ENCODE assay signal across 14 cellular contexts in genomic region chr6:30836431-30836866, GRCh38. TPM values are rescaled to one million over a fixed set of nuclear protein-coding genes. Genes with fewer than 3 reads are reported as not detected.
DNase-seq lines count a peak whose midpoint lies in the region; ATAC-seq and TF ChIP-seq lines count a peak whose summit lies in the region.
"Had no signal": no experiment of that assay in that cellular context is flagged by ENCODE, and none has a peak within 500 bp of the region (broad histone marks: within the 10 kb centered on the region; RNA-seq: fewer than 3 reads in every experiment).

No MANE protein-coding gene starts in this region.

- intact Hi-C loops in sigmoid colon (cut with DNase I): no loop called here
- intact Hi-C loops in activated T-helper 1 cell treated with anti-CD3 and anti-CD28 coated beads, Interleukin-12 subunit alpha, Interleukin-12 subunit beta, Interleukin-2, Interleukin-4 antibody, amounts not matched to agents 30 ng/mL and 10 ng/mL and 1 ng/mL, durations not matched to agents 14 hours and 24 hours and 36 hours (cut with micrococcal nuclease): no loop called here

- H3K27ac Mint-ChIP-seq in activated T-helper 1 cell treated with anti-CD3 and anti-CD28 coated beads, Interleukin-12 subunit alpha, Interleukin-12 subunit beta, Interleukin-2, Interleukin-4 antibody, amounts not matched to agents 30 ng/mL and 10 ng/mL and 1 ng/mL, durations not matched to agents 14 hours and 24 hours and 36 hours: no peak overlapping the region
- H3K27ac Mint-ChIP-seq: B cell; dendritic cell treated with granulocyte-macrophage colony-stimulating factor and Interleukin-4, amounts not matched to agents 40 ng/mL and 50 ng/mL, for 4 days had no signal

- H3K4me3 ChIP-seq in AG09309 (ENCODE audit: control insufficient read depth, low read depth, low read length) (no peak overlapping the region), MG63 (no peak overlapping the region), fibroblast of mammary gland (ENCODE audit: control insufficient read depth, low read depth, low read length) (no peak overlapping the region), sigmoid colon (no peak overlapping the region)
- H3K4me3 ChIP-seq: lung had no signal

- peak; percentile 67 for DNase-seq in AG09309 (ENCODE audit: low read depth)
- DNase-seq in MG63: peak; percentile 65
- peak; percentile 51 for DNase-seq in fibroblast of mammary gland (ENCODE audit: low read depth)
- no peak for DNase-seq in omental fat pad (ENCODE audit: low spot score)
- no peak for DNase-seq in NCI-H748 treated with DMSO at 0.1 percent for 48 hours (lab: John Stamatoyannopoulos, UW)
- DNase-seq in NOMO-1 treated with dmso at 0.1 percent for 144 hours (lab: John Stamatoyannopoulos, UW; ENCODE audit: unreplicated experiment): no peak
- no peak for DNase-seq in sigmoid colon
- DNase-seq in activated T-helper 1 cell treated with anti-CD3 and anti-CD28 coated beads, Interleukin-12 subunit alpha, Interleukin-12 subunit beta, Interleukin-2, Interleukin-4 antibody, amounts not matched to agents 30 ng/mL and 10 ng/mL and 1 ng/mL, durations not matched to agents 14 hours and 24 hours and 36 hours (ENCODE audit: low spot score): no peak
- DNase-seq: activated gamma-delta T cell treated with Interleukin-2 at 50 U/mL for 16 hours, GDM1, NCI-H1436 treated with DMSO at 0.1 percent for 48 hours had no signal

- no peaks in the 10 kb centered on the region for H3K27me3 ChIP-seq in MG63
- H3K27me3 ChIP-seq in sigmoid colon: no peaks in the 10 kb centered on the region

- H3K36me3 Mint-ChIP-seq in activated T-helper 1 cell treated with anti-CD3 and anti-CD28 coated beads, Interleukin-12 subunit alpha, Interleukin-12 subunit beta, Interleukin-2, Interleukin-4 antibody, amounts not matched to agents 30 ng/mL and 10 ng/mL and 1 ng/mL, durations not matched to agents 14 hours and 24 hours and 36 hours (ENCODE audit: low read depth): no peaks in the 10 kb centered on the region

- H3K9me3 Mint-ChIP-seq in activated T-helper 1 cell treated with anti-CD3 and anti-CD28 coated beads, Interleukin-12 subunit alpha, Interleukin-12 subunit beta, Interleukin-2, Interleukin-4 antibody, amounts not matched to agents 30 ng/mL and 10 ng/mL and 1 ng/mL, durations not matched to agents 14 hours and 24 hours and 36 hours: no peaks in the 10 kb centered on the region
- H3K9me3 Mint-ChIP-seq: dendritic cell treated with granulocyte-macrophage colony-stimulating factor and Interleukin-4, amounts not matched to agents 40 ng/mL and 50 ng/mL, for 4 days had no signal

- 83 to 90% methylated on average over 1 of the region's 1 CpG for WGBS in sigmoid colon, 2 donors

- H3K4me1 ChIP-seq in sigmoid colon: peaks cover 0 to 15% (median 0%) of the 10 kb centered on the region in 4 donors

- no peaks in the 10 kb centered on the region for H3K27me3 Mint-ChIP-seq in activated T-helper 1 cell treated with anti-CD3 and anti-CD28 coated beads, Interleukin-12 subunit alpha, Interleukin-12 subunit beta, Interleukin-2, Interleukin-4 antibody, amounts not matched to agents 30 ng/mL and 10 ng/mL and 1 ng/mL, durations not matched to agents 14 hours and 24 hours and 36 hours (ENCODE audit: insufficient read depth)
- H3K27me3 Mint-ChIP-seq: dendritic cell treated with granulocyte-macrophage colony-stimulating factor and Interleukin-4, amounts not matched to agents 40 ng/mL and 50 ng/mL, for 4 days had no signal

- no peak for TF ChIP-seq POLR2A in sigmoid colon (IDR thresholded peaks at IDR 0.05)

- H3K36me3 ChIP-seq in MG63: no peaks in the 10 kb centered on the region
- H3K36me3 ChIP-seq in sigmoid colon: no peaks in the 10 kb centered on the region

- H3K27ac ChIP-seq in sigmoid colon: peak overlapping the region in 1 of 4 donors; percentile 17

- no peak for TF ChIP-seq EP300 in sigmoid colon (IDR thresholded peaks at IDR 0.05)

- peak; percentile 56 for ATAC-seq in omental fat pad (ENCODE audit: low FRiP score)

- TF ChIP-seq CTCF in AG09309 (IDR thresholded peaks at IDR 0.05; ENCODE audit: control insufficient read depth, insufficient read depth, low read depth, low read length, missing control alignments) (no peak), fibroblast of mammary gland (conservative IDR thresholded peaks at IDR 0.05; ENCODE audit: control insufficient read depth, insufficient read depth, low read depth, low read length) (no peak), omental fat pad (IDR thresholded peaks at IDR 0.05) (no peak), sigmoid colon (IDR thresholded peaks at IDR 0.05) (no peak)

- peaks cover 32% of the 10 kb centered on the region for H3K4me1 Mint-ChIP-seq in activated T-helper 1 cell treated with anti-CD3 and anti-CD28 coated beads, Interleukin-12 subunit alpha, Interleukin-12 subunit beta, Interleukin-2, Interleukin-4 antibody, amounts not matched to agents 30 ng/mL and 10 ng/mL and 1 ng/mL, durations not matched to agents 14 hours and 24 hours and 36 hours (ENCODE audit: low read depth)

- no peaks in the 10 kb centered on the region for H3K9me3 ChIP-seq in MG63
- H3K9me3 ChIP-seq in sigmoid colon: no peaks in the 10 kb centered on the region

- H3K4me3 Mint-ChIP-seq in activated T-helper 1 cell treated with anti-CD3 and anti-CD28 coated beads, Interleukin-12 subunit alpha, Interleukin-12 subunit beta, Interleukin-2, Interleukin-4 antibody, amounts not matched to agents 30 ng/mL and 10 ng/mL and 1 ng/mL, durations not matched to agents 14 hours and 24 hours and 36 hours: no peak overlapping the region
- H3K4me3 Mint-ChIP-seq: B cell; dendritic cell treated with granulocyte-macrophage colony-stimulating factor and Interleukin-4, amounts not matched to agents 40 ng/mL and 50 ng/mL, for 4 days had no signal

RNA-seq across cellular contexts. Expression of gene DDR1, which starts 47.9 kb away (rescaled TPM):
- total RNA-seq in MG63 (2014; rRNA removed; shearing (Covaris generic); ENCODE audit: low replicate concordance): 16.7 and 52.0 TPM in 2 replicates
- total RNA-seq in omental fat pad (10 to 100 TPM in 3 of 4 donors, 1 to 10 TPM in 1; 9.9 to 77.3 (median 48.7) TPM), sigmoid colon (10 to 100 TPM in 2 of 4 donors, 1 to 10 TPM in 2; 7.9 to 25.2 (median 13.6) TPM)
- 100 to 1,000 TPM in 1 of 3 donors, 10 to 100 TPM in 2; 25.7 to 110 (median 27.0) TPM for polyA plus RNA-seq in sigmoid colon
- total RNA-seq in activated T-helper 1 cell treated with anti-CD3 and anti-CD28 coated beads, Interleukin-12 subunit alpha, Interleukin-12 subunit beta, Interleukin-2, Interleukin-4 antibody, amounts not matched to agents 30 ng/mL and 10 ng/mL and 1 ng/mL, durations not matched to agents 14 hours and 24 hours and 36 hours: 21.4 and 24.8 TPM in 2 replicates

Comparison
In these comparisons a context has a peak if more than half of its experiments do, and no peak if none do; other contexts are left out.
1. DNase-seq: peak in AG09309 (single experiment), MG63 (single experiment) and fibroblast of mammary gland (single experiment); none in omental fat pad (single experiment), NCI-H748 treated with DMSO at 0.1 percent for 48 hours (single experiment), NOMO-1 treated with dmso at 0.1 percent for 144 hours (single experiment), sigmoid colon (single experiment) and activated T-helper 1 cell treated with anti-CD3 and anti-CD28 coated beads, Interleukin-12 subunit alpha, Interleukin-12 subunit beta, Interleukin-2, Interleukin-4 antibody, amounts not matched to agents 30 ng/mL and 10 ng/mL and 1 ng/mL, durations not matched to agents 14 hours and 24 hours and 36 hours (single experiment).